ENCODE assay signal across 27 cellular contexts in genomic region chr5:32087086-32088082, GRCh38.
"Had no signal": no experiment of that assay in that cellular context is flagged by ENCODE, and none has a peak within 500 bp of the region (broad histone marks: within the 10 kb centered on the region; RNA-seq: fewer than 3 reads in every experiment).

No MANE protein-coding gene starts in this region.

- H3K9me3 Mint-ChIP-seq: effector memory CD8-positive, alpha-beta T cell; nephron; neural progenitor cell; stimulated activated memory B cell treated with anti-CD40 and anti-IgM and Interleukin-4, amounts not matched to agents 10 μg/mL and 1 μg/mL and 100 μg/mL, for 72 hours; type B pancreatic cell had no signal

- H2AFZ ChIP-seq: hepatocyte, neural progenitor cell had no signal

- DNase-seq: cortex of kidney; effector memory CD8-positive, alpha-beta T cell; heart left ventricle; kidney; mesenchymal stem cell; midbrain; naive thymus-derived CD4-positive, alpha-beta T cell; nucleus accumbens; right cardiac atrium; spleen; stimulated activated CD4-positive, alpha-beta T cell treated with anti-CD3 and anti-CD28 coated beads, Interleukin-4, amount 100 ng/mL, for 4 hours; stimulated activated naive CD8-positive, alpha-beta T cell treated with anti-CD3 and anti-CD28 coated beads, Interleukin-15, Interleukin-2, amounts not matched to agents 100 U/mL and 50 U/mL, for 24 hours; substantia nigra; testis; tibial artery had no signal

- H3K36me3 Mint-ChIP-seq: stimulated activated memory B cell treated with anti-CD40 and anti-IgM and Interleukin-4, amounts not matched to agents 10 μg/mL and 1 μg/mL and 100 μg/mL, for 72 hours; type B pancreatic cell had no signal

- ATAC-seq: effector memory CD8-positive, alpha-beta T cell; esophagus mucosa; gastroesophageal sphincter; left lobe of liver; naive thymus-derived CD4-positive, alpha-beta T cell; right cardiac atrium; stimulated activated memory B cell treated with anti-CD40 and anti-IgM and Interleukin-4, amounts not matched to agents 10 μg/mL and 1 μg/mL and 100 μg/mL, for 72 hours; stimulated activated naive CD8-positive, alpha-beta T cell treated with anti-CD3 and anti-CD28 coated beads, Interleukin-15, Interleukin-2, amounts not matched to agents 100 U/mL and 50 U/mL, for 24 hours had no signal

- H3K36me3 ChIP-seq: neural progenitor cell, prostate gland had no signal

- H3K4me1 ChIP-seq: gastroesophageal sphincter, neural progenitor cell, prostate gland, spleen, tibial artery had no signal

- H3K4me2 ChIP-seq: hepatocyte, neural progenitor cell had no signal

- FAIRE-seq: kidney, urothelium cell line had no signal

- H3K27ac Mint-ChIP-seq: effector memory CD8-positive, alpha-beta T cell; naive thymus-derived CD4-positive, alpha-beta T cell; nephron; neural progenitor cell; stimulated activated memory B cell treated with anti-CD40 and anti-IgM and Interleukin-4, amounts not matched to agents 10 μg/mL and 1 μg/mL and 100 μg/mL, for 72 hours; type B pancreatic cell had no signal

- H3K4me3 Mint-ChIP-seq: effector memory CD8-positive, alpha-beta T cell; naive thymus-derived CD4-positive, alpha-beta T cell; nephron; neural progenitor cell; stimulated activated memory B cell treated with anti-CD40 and anti-IgM and Interleukin-4, amounts not matched to agents 10 μg/mL and 1 μg/mL and 100 μg/mL, for 72 hours; type B pancreatic cell had no signal

- H3K27ac ChIP-seq: epithelial cell of prostate, gastroesophageal sphincter, heart left ventricle, hepatocyte, neural progenitor cell, prostate gland, skin epidermis, spleen, testis, tibial artery had no signal

- H3K4me1 Mint-ChIP-seq: naive thymus-derived CD4-positive, alpha-beta T cell; nephron; neural progenitor cell; stimulated activated memory B cell treated with anti-CD40 and anti-IgM and Interleukin-4, amounts not matched to agents 10 μg/mL and 1 μg/mL and 100 μg/mL, for 72 hours had no signal

- H3K79me2 ChIP-seq: hepatocyte had no signal

- H3K27me3 Mint-ChIP-seq: effector memory CD8-positive, alpha-beta T cell; naive thymus-derived CD4-positive, alpha-beta T cell; stimulated activated memory B cell treated with anti-CD40 and anti-IgM and Interleukin-4, amounts not matched to agents 10 μg/mL and 1 μg/mL and 100 μg/mL, for 72 hours; type B pancreatic cell had no signal

- H3K9ac ChIP-seq: neural progenitor cell had no signal

- H3K9me3 ChIP-seq: gastroesophageal sphincter, heart left ventricle, prostate gland, spleen, testis, tibial artery had no signal

- H3K27me3 ChIP-seq: gastroesophageal sphincter, heart left ventricle, hepatocyte, neural progenitor cell, spleen, testis, tibial artery had no signal

- H3K4me3 ChIP-seq: gastroesophageal sphincter, heart left ventricle, hepatocyte, neural progenitor cell, prostate gland, skin epidermis, spleen, testis, tibial artery had no signal
